8 cellular contexts compared by ENCODE assay signal in genomic region chr11:118792642-118793124, GRCh38. TPM values are rescaled to one million over a fixed set of nuclear protein-coding genes. Genes with fewer than 3 reads are reported as not detected.
DNase-seq lines count a peak whose midpoint lies in the region; ATAC-seq and TF ChIP-seq lines count a peak whose summit lies in the region.

No MANE protein-coding gene starts in this region.

- DNase-seq in NCI-H1417 (lab: John Stamatoyannopoulos, UW) (peak in 2 of 3 experiments; percentile 17 to 54), NCI-H1417 treated with DMSO at 0.1 percent for 48 hours (lab: John Stamatoyannopoulos, UW) (no peak), NCI-H510A treated with DMSO at 0.1 percent for 48 hours (lab: John Stamatoyannopoulos, UW) (peak; percentile 91), lower leg skin (ENCODE audit: low spot score in 2 of 2) (peak; percentile 83 to 90)
- DNase-seq in activated CD4-positive, alpha-beta memory T cell treated with anti-CD3 and anti-CD28 coated beads, Interleukin-2, amount 10 ng/mL, durations not matched to agents 7 days and 5 days: peak; percentile 59
- DNase-seq in effector CD4-positive, alpha-beta T cell: peak; percentile 53
- DNase-seq in stimulated activated CD4-positive, alpha-beta T cell treated with anti-CD3 and anti-CD28 coated beads, Interleukin-4, amount 100 ng/mL, for 4 hours: peak; percentile 43 to 73

- no peak overlapping the region for H3K4me3 ChIP-seq in lower leg skin (ENCODE audit: low read depth, poor library complexity, severe bottlenecking)

- TF ChIP-seq POLR2A in lower leg skin (IDR thresholded peaks at IDR 0.05): no peak

- H3K36me3 Mint-ChIP-seq in activated CD4-positive, alpha-beta memory T cell treated with anti-CD3 and anti-CD28 coated beads, Interleukin-2, amount 10 ng/mL, durations not matched to agents 7 days and 5 days (ENCODE audit: low read depth): peaks cover 24% of the 10 kb centered on the region

- peaks cover 8% of the 10 kb centered on the region for H3K4me1 Mint-ChIP-seq in activated CD4-positive, alpha-beta memory T cell treated with anti-CD3 and anti-CD28 coated beads, Interleukin-2, amount 10 ng/mL, durations not matched to agents 7 days and 5 days

- WGBS in lower leg skin, 2 donors: 4 to 8% methylated on average over 7 of the region's 7 CpGs

- ATAC-seq in HG02870 (IDR thresholded peaks at IDR 0.05; ENCODE audit: unreplicated experiment): peak; percentile 58

- peak overlapping the region; percentile 95 for H3K27ac Mint-ChIP-seq in activated CD4-positive, alpha-beta memory T cell treated with anti-CD3 and anti-CD28 coated beads, Interleukin-2, amount 10 ng/mL, durations not matched to agents 7 days and 5 days

- intact Hi-C loops in lower leg skin (cut with DNase I; ENCODE audit: low total_unique reads): no loop called here

- CTCF ChIA-PET in activated CD4-positive, alpha-beta memory T cell treated with anti-CD3 and anti-CD28 coated beads, Interleukin-2, amount 10 ng/mL, durations not matched to agents 7 days and 5 days (lab: Charles Lee): interaction anchor here (0.8 to 5.8 kb wide), 22 partner anchors 8 to 978 kb away, joined by 3 to 56 read pairs (median 5); partner anchors contain the start of genes BCL9L, CXCR5, RPS25 and TRAPPC4

- peaks cover 3% of the 10 kb centered on the region for H3K27me3 Mint-ChIP-seq in activated CD4-positive, alpha-beta memory T cell treated with anti-CD3 and anti-CD28 coated beads, Interleukin-2, amount 10 ng/mL, durations not matched to agents 7 days and 5 days

- no peaks in the 10 kb centered on the region for H3K9me3 Mint-ChIP-seq in activated CD4-positive, alpha-beta memory T cell treated with anti-CD3 and anti-CD28 coated beads, Interleukin-2, amount 10 ng/mL, durations not matched to agents 7 days and 5 days

- H3K4me3 Mint-ChIP-seq in activated CD4-positive, alpha-beta memory T cell treated with anti-CD3 and anti-CD28 coated beads, Interleukin-2, amount 10 ng/mL, durations not matched to agents 7 days and 5 days: peak overlapping the region; percentile 100

- POLR2A ChIA-PET in activated CD4-positive, alpha-beta memory T cell treated with anti-CD3 and anti-CD28 coated beads, Interleukin-2, amount 10 ng/mL, durations not matched to agents 7 days and 5 days (lab: Charles Lee): interaction anchor here (0.7 to 7.5 kb wide), 24 partner anchors 11 to 394 kb away, joined by 3 to 175 read pairs (median 4); partner anchors contain the start of genes ARCN1, BCL9L, CENATAC and CXCR5

- TF ChIP-seq CTCF in lower leg skin (IDR thresholded peaks at IDR 0.05): no peak

RNA-seq across cellular contexts. Expression of gene DDX6, which starts 1.7 kb away (rescaled TPM):
- 100 to 1,000 TPM; 154 to 155 TPM for total RNA-seq in activated CD4-positive, alpha-beta memory T cell treated with anti-CD3 and anti-CD28 coated beads, Interleukin-2, amount 10 ng/mL, durations not matched to agents 7 days and 5 days
- 100 to 1,000 TPM in 2 of 4 donors, 10 to 100 TPM in 2; 71.8 to 117 (median 88.6) TPM for total RNA-seq in lower leg skin
